8 cellular contexts compared by ENCODE assay signal in genomic region chr5:76542887-76543690, GRCh38.
DNase-seq lines count a peak whose midpoint lies in the region; ATAC-seq and TF ChIP-seq lines count a peak whose summit lies in the region.

No MANE protein-coding gene starts in this region.

- no peaks in the 10 kb centered on the region for H3K36me3 Mint-ChIP-seq in type B pancreatic cell

- H3K4me3 Mint-ChIP-seq in type B pancreatic cell = no peak overlapping the region

- peaks cover 12% of the 10 kb centered on the region for H3K27me3 Mint-ChIP-seq in type B pancreatic cell

- H3K27ac Mint-ChIP-seq in type B pancreatic cell = no peak overlapping the region

- ATAC-seq in GM18861 (IDR thresholded peaks at IDR 0.05; ENCODE audit: unreplicated experiment) (no peak), HG03439 (IDR thresholded peaks at IDR 0.05; ENCODE audit: unreplicated experiment) (no peak)

- DNase-seq in GDM1 (lab: John Stamatoyannopoulos, UW) = peak; percentile 57
- DNase-seq in activated CD4-positive, alpha-beta T cell treated with anti-CD3 and anti-CD28 coated beads for 1 hour = peak; percentile 32
- peak; percentile 12 for DNase-seq in effector CD8-positive, alpha-beta T cell (lab: John Stamatoyannopoulos, UW)
- DNase-seq in stimulated activated CD4-positive, alpha-beta T cell treated with anti-CD3 and anti-CD28 coated beads, Interleukin-1b, Interleukin-23, amount 100 ng/mL, for 24 hours (ENCODE audit: low read depth in 4 of 4, low spot score in 1 of 4) = peak; percentile 20 to 48 (median 31)
- no peak for DNase-seq in NCI-H524 (lab: John Stamatoyannopoulos, UW)
- no peak for DNase-seq in type B pancreatic cell (ENCODE audit: extremely low spot score, unreplicated experiment)

- no peaks in the 10 kb centered on the region for H3K9me3 Mint-ChIP-seq in type B pancreatic cell

- TF ChIP-seq CTCF in type B pancreatic cell (conservative IDR thresholded peaks at IDR 0.05) = no peak

- peaks cover 36% of the 10 kb centered on the region for H3K4me1 Mint-ChIP-seq in type B pancreatic cell (ENCODE audit: unreplicated experiment)

Comparison
In these comparisons a context has a peak if more than half of its experiments do, and no peak if none do; other contexts are left out.
1. DNase-seq: peak in GDM1 (single experiment), activated CD4-positive, alpha-beta T cell treated with anti-CD3 and anti-CD28 coated beads for 1 hour (single experiment), effector CD8-positive, alpha-beta T cell (single experiment) and stimulated activated CD4-positive, alpha-beta T cell treated with anti-CD3 and anti-CD28 coated beads, Interleukin-1b, Interleukin-23, amount 100 ng/mL, for 24 hours (4 of 4); none in NCI-H524 (0 of 2) and type B pancreatic cell (single experiment).